1 cellular context compared by ENCODE assay signal in genomic region chr12:32507559-32508276, GRCh38.
TF ChIP-seq lines count a peak whose summit lies in the region.

No MANE protein-coding gene starts in this region.

TF ChIP-seq in GM23338, 12 proteins besides CTCF, POLR2A, EP300 and RAD21 (continued from another document):
- TF ChIP-seq CREB1 (CRISPR knock-in tag; IDR thresholded peaks at IDR 0.05; ENCODE audit: low read depth) (no peak), EZH2 (IDR thresholded peaks at IDR 0.05; ENCODE audit: low read depth, unreplicated experiment) (no peak), ETS1 (IDR thresholded peaks at IDR 0.05) (no peak), ZNF462 (CRISPR knock-in tag; IDR thresholded peaks at IDR 0.05) (no peak), ZNF114 (CRISPR knock-in tag; IDR thresholded peaks at IDR 0.05) (no peak), NANOG (IDR thresholded peaks at IDR 0.05; ENCODE audit: borderline replicate concordance) (no peak), ZNF331 (CRISPR knock-in tag; IDR thresholded peaks at IDR 0.05; ENCODE audit: low read depth) (no peak)
